9 cellular contexts compared by ENCODE assay signal in the genomic region with DNA sequence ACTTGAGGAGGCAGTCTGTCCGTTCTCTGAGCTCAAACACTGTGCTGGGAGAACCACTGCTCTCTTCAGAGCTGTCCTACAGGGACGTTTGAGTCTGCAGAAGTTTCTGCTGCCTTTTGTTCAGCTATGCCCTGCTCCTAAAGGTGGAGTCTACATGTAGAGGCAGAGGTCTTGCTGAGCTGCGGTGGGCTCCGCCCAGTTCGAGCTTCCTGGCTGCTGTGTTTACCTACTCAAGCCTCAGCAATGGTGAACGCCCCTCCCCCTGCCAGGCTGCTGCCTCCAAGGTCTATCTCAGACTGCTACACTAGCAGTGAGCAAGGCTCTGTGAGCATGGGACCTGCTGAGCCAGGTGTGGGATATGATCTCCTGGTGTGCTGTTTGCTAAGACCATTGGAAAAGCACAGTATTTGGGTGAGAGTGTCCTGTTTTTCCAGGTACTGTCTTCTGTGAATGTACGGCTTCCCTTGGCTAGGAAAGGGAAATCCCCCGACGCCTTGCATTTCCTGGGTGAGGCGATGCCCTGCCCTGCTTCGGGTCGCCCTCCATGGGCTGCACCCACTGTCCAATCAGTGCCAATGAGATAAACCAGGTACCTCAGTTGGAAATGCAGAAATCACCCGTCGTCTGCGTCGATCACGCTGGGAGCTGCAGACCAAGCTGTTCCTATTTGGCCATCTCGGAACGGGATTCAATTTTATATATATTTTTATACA. TPM values are rescaled to one million over a fixed set of nuclear protein-coding genes. Genes with fewer than 3 reads are reported as not detected.
DNase-seq lines count a peak whose midpoint lies in the region; ATAC-seq and TF ChIP-seq lines count a peak whose summit lies in the region.
"Had no signal": no experiment of that assay in that cellular context is flagged by ENCODE, and none has a peak within 500 bp of the region (broad histone marks: within the 10 kb centered on the region; RNA-seq: fewer than 3 reads in every experiment).

No MANE protein-coding gene starts in this region.

- H3K4me1 ChIP-seq in body of pancreas: no peaks in the 10 kb centered on the region
- H3K4me1 ChIP-seq: parathyroid adenoma had no signal

- ATAC-seq in body of pancreas: no peak

- H3K36me3 ChIP-seq in WERI-Rb-1: peaks cover 3% of the 10 kb centered on the region
- no peaks in the 10 kb centered on the region for H3K36me3 ChIP-seq in body of pancreas (replicated peaks in 1 of 2; ENCODE audit: insufficient read depth in 1 of 2, low read depth in 2 of 2)

- H3K27ac ChIP-seq in WERI-Rb-1: no peak overlapping the region
- H3K27ac ChIP-seq in body of pancreas: no peak overlapping the region
- H3K27ac ChIP-seq: parathyroid adenoma had no signal

- DNase-seq in DMS153 treated with DMSO at 0.1 percent for 48 hours (lab: John Stamatoyannopoulos, UW; ENCODE audit: unreplicated experiment): peak; percentile 49
- peak; percentile 25 for DNase-seq in WERI-Rb-1
- peak; percentile 19 to 84 (median 71) for DNase-seq in body of pancreas
- DNase-seq in stimulated activated CD4-positive, alpha-beta T cell treated with anti-CD3 and anti-CD28 coated beads, Interleukin-15, amount 100 ng/mL, for 48 hours (ENCODE audit: low read depth in 2 of 2): peak; percentile 30 to 48
- DNase-seq in KBM-7: no peak
- DNase-seq in NCI-H1930 (lab: John Stamatoyannopoulos, UW): no peak
- DNase-seq in HuH-7 (ENCODE audit: low spot score): no peak
- DNase-seq in KG1 (lab: John Stamatoyannopoulos, UW): no peak

- no peak for TF ChIP-seq POLR2A in body of pancreas (IDR thresholded peaks at IDR 0.05)

- WGBS in body of pancreas, 2 donors: 75 to 88% methylated on average over 18 to 19 of the region's 19 CpGs

- H3K27me3 ChIP-seq in WERI-Rb-1 (ENCODE audit: insufficient read depth, low read depth, severe bottlenecking): no peaks in the 10 kb centered on the region
- H3K27me3 ChIP-seq in body of pancreas: no peaks in the 10 kb centered on the region

- TF ChIP-seq CTCF in WERI-Rb-1 (IDR thresholded peaks at IDR 0.05; ENCODE audit: low read depth, low read length) (no peak), body of pancreas (IDR thresholded peaks at IDR 0.05) (no peak)

- intact Hi-C loops in body of pancreas (cut with DNase I): no loop called here

- H3K9me3 ChIP-seq in WERI-Rb-1 (ENCODE audit: severe bottlenecking): no peaks in the 10 kb centered on the region
- H3K9me3 ChIP-seq in body of pancreas: no peaks in the 10 kb centered on the region

- in situ Hi-C loops in KBM-7 (cut with MboI; ENCODE audit: low pct_unique_long_range_greater_than_20kb, low sequenced_read_pairs): no loop called here

- H3K4me3 ChIP-seq in WERI-Rb-1 (ENCODE audit: low read depth, low read length) (no peak overlapping the region), body of pancreas (no peak overlapping the region)

RNA-seq across cellular contexts. Expression of a gene that starts 58.5 kb away (rescaled TPM):
- 10 to 100 TPM; 16.1 to 20.8 TPM for total RNA-seq in body of pancreas

Comparison
In these comparisons a context has a peak if more than half of its experiments do, and no peak if none do; other contexts are left out.
1. DNase-seq: peak in DMS153 treated with DMSO at 0.1 percent for 48 hours (single experiment), WERI-Rb-1 (single experiment), body of pancreas (4 of 4) and stimulated activated CD4-positive, alpha-beta T cell treated with anti-CD3 and anti-CD28 coated beads, Interleukin-15, amount 100 ng/mL, for 48 hours (2 of 2); none in KBM-7 (single experiment), NCI-H1930 (0 of 2), HuH-7 (single experiment) and KG1 (single experiment).